Comparison of ENCODE assay signal across 3 cellular contexts in genomic region chr5:133275631-133276030, GRCh38.
A peak's percentile ranks its signal among the peaks of the same experiment; 100 is the strongest.
TF ChIP-seq lines count a peak whose summit lies in the region.

No MANE protein-coding gene starts in this region.

TF ChIP-seq in IMR-90, 13 proteins besides CTCF, POLR2A, EP300 and RAD21:
- TF ChIP-seq RCOR1 (IDR thresholded peaks at IDR 0.05; ENCODE audit: insufficient replicate concordance, low read length) = no peak
- no peak for TF ChIP-seq RFX5 (IDR thresholded peaks at IDR 0.05; ENCODE audit: low read depth, low read length)
- TF ChIP-seq BHLHE40 (IDR thresholded peaks at IDR 0.05; ENCODE audit: low read depth, low read length) = no peak
- TF ChIP-seq NFE2L2 (IDR thresholded peaks at IDR 0.05; ENCODE audit: low read depth, low read length) = no peak
- no peak for TF ChIP-seq MAFK (IDR thresholded peaks at IDR 0.05; ENCODE audit: low read depth, low read length)
- TF ChIP-seq FOS (IDR thresholded peaks at IDR 0.05; ENCODE audit: low read depth, low read length) = no peak
- TF ChIP-seq MXI1 (IDR thresholded peaks at IDR 0.05; ENCODE audit: borderline replicate concordance, low read depth, low read length) = no peak
- no peak for TF ChIP-seq CEBPB (IDR thresholded peaks at IDR 0.05; ENCODE audit: low read depth, low read length)
- TF ChIP-seq USF2 (IDR thresholded peaks at IDR 0.05; ENCODE audit: low read depth, low read length) = no peak
- no peak for TF ChIP-seq MAZ (IDR thresholded peaks at IDR 0.05; ENCODE audit: borderline replicate concordance, low read depth, low read length)
- no peak for TF ChIP-seq ELK1 (IDR thresholded peaks at IDR 0.05; ENCODE audit: borderline replicate concordance, low read depth, low read length)
- TF ChIP-seq CHD1 (IDR thresholded peaks at IDR 0.05; ENCODE audit: low read depth, low read length) = no peak
- no peak for TF ChIP-seq SMC3 (IDR thresholded peaks at IDR 0.05; ENCODE audit: low read depth, low read length)

TF ChIP-seq in WTC11, 78 proteins besides CTCF, POLR2A, EP300 and RAD21:
- TF ChIP-seq ZBTB43 (CRISPR knock-in tag; IDR thresholded peaks at IDR 0.05) (no peak), NR1H2 (CRISPR knock-in tag; IDR thresholded peaks at IDR 0.05) (no peak)

TF ChIP-seq in H1, 55 proteins besides CTCF, POLR2A, EP300 and RAD21:
- TF ChIP-seq MAFK (IDR thresholded peaks at IDR 0.05; ENCODE audit: low read depth, low read length) (peak; percentile 55; the same call in 1 of the 2 replicates), TEAD4 (IDR thresholded peaks at IDR 0.05; ENCODE audit: low read depth, low read length) (no peak), JUND (IDR thresholded peaks at IDR 0.05; ENCODE audit: low read length) (0 out of 2 replicates have a peak, but pooled peaks have one; percentile 58), TAF7 (optimal IDR thresholded peaks at IDR 0.05; ENCODE audit: borderline replicate concordance, low read depth, low read length) (no peak)
